Comparison of ENCODE assay signal across 28 cellular contexts in the genomic region with DNA sequence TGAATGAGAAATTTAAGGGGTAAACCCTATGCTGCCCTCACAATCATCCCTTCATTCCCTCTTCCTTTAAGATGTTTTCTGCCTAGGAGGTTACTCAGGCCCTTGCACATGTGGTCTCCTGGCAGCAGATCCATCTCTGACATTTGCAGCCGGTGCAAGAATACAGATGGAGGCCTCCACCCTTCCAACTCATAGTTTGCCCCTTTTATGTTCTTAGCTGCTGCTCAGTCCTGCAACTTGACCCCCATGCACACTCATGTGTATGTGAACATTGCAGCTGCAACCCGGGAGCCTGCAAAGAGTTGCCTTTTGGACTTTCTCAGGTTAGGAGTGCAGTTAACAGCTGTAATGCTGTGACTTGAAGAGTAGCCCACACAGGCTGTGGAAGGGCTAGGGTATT.
"Had no signal": no experiment of that assay in that cellular context is flagged by ENCODE, and none has a peak within 500 bp of the region (broad histone marks: within the 10 kb centered on the region; RNA-seq: fewer than 3 reads in every experiment).

No MANE protein-coding gene starts in this region.

- H3K4me3 ChIP-seq: ascending aorta, heart right ventricle, left lung, lower lobe of right lung, neural progenitor cell, thoracic aorta had no signal

- H3K27ac Mint-ChIP-seq: activated CD4-positive, alpha-beta memory T cell treated with anti-CD3 and anti-CD28 coated beads, Interleukin-2, amount 10 ng/mL, durations not matched to agents 7 days and 5 days; activated CD4-positive, alpha-beta T cell treated with anti-CD3 and anti-CD28 coated beads, Interleukin-2, amount 10 ng/mL, durations not matched to agents 7 days and 5 days; activated naive CD4-positive, alpha-beta T cell treated with anti-CD3 and anti-CD28 coated beads, Interleukin-2, amount 10 ng/mL, durations not matched to agents 7 days and 5 days; activated naive CD8-positive, alpha-beta T cell treated with anti-CD3 and anti-CD28 coated beads, Interleukin-2, amount 10 ng/mL, durations not matched to agents 7 days and 5 days; activated T-cell treated with anti-CD3 and anti-CD28 coated beads, Interleukin-2, amount 50 U/mL, for 24 hours; endodermal cell; neural progenitor cell; WTC11 had no signal

- DNase-seq: activated CD4-positive, alpha-beta memory T cell treated with anti-CD3 and anti-CD28 coated beads, Interleukin-2, amount 10 ng/mL, durations not matched to agents 7 days and 5 days; activated CD4-positive, alpha-beta T cell treated with anti-CD3 and anti-CD28 coated beads for 1 hour; activated CD4-positive, alpha-beta T cell treated with anti-CD3 and anti-CD28 coated beads, Interleukin-2, amount 10 ng/mL, durations not matched to agents 7 days and 5 days; activated CD8-positive, alpha-beta memory T cell treated with anti-CD3 and anti-CD28 coated beads, Interleukin-2, amount 50 U/mL, for 48 hours; activated gamma-delta T cell; activated naive CD4-positive, alpha-beta T cell treated with anti-CD3 and anti-CD28 coated beads, Interleukin-2, amount 10 ng/mL, durations not matched to agents 7 days and 5 days; activated naive CD8-positive, alpha-beta T cell treated with anti-CD3 and anti-CD28 coated beads, Interleukin-2, amount 10 ng/mL, durations not matched to agents 7 days and 5 days; activated T-cell treated with anti-CD3 and anti-CD28 coated beads, Interleukin-2, amount 50 U/mL, for 24 hours; brain microvascular endothelial cell; endodermal cell; heart right ventricle; left lung; lower lobe of right lung; mesenchymal stem cell; naive thymus-derived CD8-positive, alpha-beta T cell; occipital lobe; posterior cingulate gyrus; right cardiac atrium; stimulated activated CD4-positive, alpha-beta T cell treated with anti-CD3 and anti-CD28 coated beads, Interleukin-15, amount 100 ng/mL, for 24 hours; stimulated activated CD4-positive, alpha-beta T cell treated with anti-CD3 and anti-CD28 coated beads, Interleukin-2, amount 100 ng/mL, for 24 hours; stimulated activated naive CD4-positive, alpha-beta T cell; T-helper 2 cell; trophoblast cell had no signal

- ATAC-seq: esophagus mucosa; heart right ventricle; left lung; lower lobe of right lung; naive thymus-derived CD8-positive, alpha-beta T cell; right cardiac atrium; WTC11 had no signal

- H3K36me3 ChIP-seq: ascending aorta, brain microvascular endothelial cell, heart right ventricle, left lung, lower lobe of right lung, neural progenitor cell, thoracic aorta had no signal

- H3K4me1 ChIP-seq: ascending aorta, lower lobe of right lung, neural progenitor cell had no signal

- H3K27me3 Mint-ChIP-seq: activated CD4-positive, alpha-beta memory T cell treated with anti-CD3 and anti-CD28 coated beads, Interleukin-2, amount 10 ng/mL, durations not matched to agents 7 days and 5 days; activated CD4-positive, alpha-beta T cell treated with anti-CD3 and anti-CD28 coated beads, Interleukin-2, amount 10 ng/mL, durations not matched to agents 7 days and 5 days; activated naive CD4-positive, alpha-beta T cell treated with anti-CD3 and anti-CD28 coated beads, Interleukin-2, amount 10 ng/mL, durations not matched to agents 7 days and 5 days; activated T-cell treated with anti-CD3 and anti-CD28 coated beads, Interleukin-2, amount 50 U/mL, for 24 hours; naive thymus-derived CD8-positive, alpha-beta T cell had no signal

- H3K4me1 Mint-ChIP-seq: activated CD4-positive, alpha-beta T cell treated with anti-CD3 and anti-CD28 coated beads, Interleukin-2, amount 10 ng/mL, durations not matched to agents 7 days and 5 days had no signal

- H3K27ac ChIP-seq: ascending aorta, brain microvascular endothelial cell, heart right ventricle, left lung, lower lobe of right lung, neural progenitor cell, thoracic aorta had no signal

- H3K27me3 ChIP-seq: ascending aorta, brain microvascular endothelial cell, heart right ventricle, left lung, neural progenitor cell had no signal

- H2AFZ ChIP-seq: neural progenitor cell had no signal

- H3K9me3 ChIP-seq: ascending aorta, heart right ventricle, left lung, lower lobe of right lung, thoracic aorta had no signal

- H3K9me3 Mint-ChIP-seq: activated CD4-positive, alpha-beta memory T cell treated with anti-CD3 and anti-CD28 coated beads, Interleukin-2, amount 10 ng/mL, durations not matched to agents 7 days and 5 days; activated CD4-positive, alpha-beta T cell treated with anti-CD3 and anti-CD28 coated beads, Interleukin-2, amount 10 ng/mL, durations not matched to agents 7 days and 5 days; activated naive CD4-positive, alpha-beta T cell treated with anti-CD3 and anti-CD28 coated beads, Interleukin-2, amount 10 ng/mL, durations not matched to agents 7 days and 5 days; activated naive CD8-positive, alpha-beta T cell treated with anti-CD3 and anti-CD28 coated beads, Interleukin-2, amount 10 ng/mL, durations not matched to agents 7 days and 5 days; activated T-cell treated with anti-CD3 and anti-CD28 coated beads, Interleukin-2, amount 50 U/mL, for 24 hours; naive thymus-derived CD8-positive, alpha-beta T cell; neural progenitor cell; WTC11 had no signal

- H3K4me2 ChIP-seq: neural progenitor cell had no signal

- H3K4me3 Mint-ChIP-seq: activated CD4-positive, alpha-beta memory T cell treated with anti-CD3 and anti-CD28 coated beads, Interleukin-2, amount 10 ng/mL, durations not matched to agents 7 days and 5 days; activated CD4-positive, alpha-beta T cell treated with anti-CD3 and anti-CD28 coated beads, Interleukin-2, amount 10 ng/mL, durations not matched to agents 7 days and 5 days; activated naive CD4-positive, alpha-beta T cell treated with anti-CD3 and anti-CD28 coated beads, Interleukin-2, amount 10 ng/mL, durations not matched to agents 7 days and 5 days; activated naive CD8-positive, alpha-beta T cell treated with anti-CD3 and anti-CD28 coated beads, Interleukin-2, amount 10 ng/mL, durations not matched to agents 7 days and 5 days; activated T-cell treated with anti-CD3 and anti-CD28 coated beads, Interleukin-2, amount 50 U/mL, for 24 hours; endodermal cell; naive thymus-derived CD8-positive, alpha-beta T cell; neural progenitor cell; WTC11 had no signal

- H3K9ac ChIP-seq: neural progenitor cell had no signal

- H3K36me3 Mint-ChIP-seq: activated naive CD4-positive, alpha-beta T cell treated with anti-CD3 and anti-CD28 coated beads, Interleukin-2, amount 10 ng/mL, durations not matched to agents 7 days and 5 days; activated naive CD8-positive, alpha-beta T cell treated with anti-CD3 and anti-CD28 coated beads, Interleukin-2, amount 10 ng/mL, durations not matched to agents 7 days and 5 days; naive thymus-derived CD8-positive, alpha-beta T cell; neural progenitor cell; WTC11 had no signal
